ENCODE assay signal across 17 cellular contexts in genomic region chr10:121338206-121338991, GRCh38.
DNase-seq lines count a peak whose midpoint lies in the region; ATAC-seq and TF ChIP-seq lines count a peak whose summit lies in the region.
"Had no signal": no experiment of that assay in that cellular context is flagged by ENCODE, and none has a peak within 500 bp of the region (broad histone marks: within the 10 kb centered on the region; RNA-seq: fewer than 3 reads in every experiment).

No MANE protein-coding gene starts in this region.

- H3F3A ChIP-seq in GM23338 (replicated peaks; ENCODE audit: low read depth) = peaks cover 3% of the 10 kb centered on the region; the same call in 1 of the 2 replicates

- no peaks in the 10 kb centered on the region for H4K20me1 ChIP-seq in GM23338 (replicated peaks; ENCODE audit: insufficient read depth)

- H3K27ac ChIP-seq in GM23338 (ENCODE audit: low read depth) (no peak overlapping the region), right atrium auricular region (peak overlapping the region; percentile 17 to 22)
- H3K27ac ChIP-seq: SJSA1 had no signal

- H2AFZ ChIP-seq in GM23338 = peak overlapping the region; percentile 19; the same call in 1 of the 2 replicates

- POLR2A ChIA-PET in Caco-2 (lab: Charles Lee) = no interaction called here

- H3K27me3 ChIP-seq in GM23338 (ENCODE audit: insufficient read depth) = no peaks in the 10 kb centered on the region
- no peaks in the 10 kb centered on the region for H3K27me3 ChIP-seq in right atrium auricular region
- no peaks in the 10 kb centered on the region for H3K27me3 ChIP-seq in Caco-2 (replicated peaks; ENCODE audit: control insufficient read depth, insufficient read depth, low read length)
- H3K27me3 ChIP-seq: SJSA1 had no signal

- H3K4me3 ChIP-seq in GM23338 (no peak overlapping the region), right atrium auricular region (no peak overlapping the region), Caco-2 (ENCODE audit: low read depth, low read length) (no peak overlapping the region)
- H3K4me3 ChIP-seq: HAP-1, SJSA1 had no signal

- H3K9me3 Mint-ChIP-seq in GM23338 = peaks cover 3% of the 10 kb centered on the region; the same call in 2 of the 3 replicates
- H3K9me3 Mint-ChIP-seq in progenitor cell of endocrine pancreas (ENCODE audit: low read depth) = no peaks in the 10 kb centered on the region
- peaks cover 7% of the 10 kb centered on the region for H3K9me3 Mint-ChIP-seq in Caco-2 (ENCODE audit: unreplicated experiment)

- H3K4me1 Mint-ChIP-seq in GM23338 = peaks cover 53% of the 10 kb centered on the region
- H3K4me1 Mint-ChIP-seq in progenitor cell of endocrine pancreas (ENCODE audit: low read depth) = peaks cover 57% of the 10 kb centered on the region
- H3K4me1 Mint-ChIP-seq in Caco-2 (ENCODE audit: low read depth, unreplicated experiment) = peaks cover 43% of the 10 kb centered on the region
- H3K4me1 Mint-ChIP-seq: CD4-positive, CD25-positive, alpha-beta regulatory T cell had no signal

- H3K27ac Mint-ChIP-seq in GM23338 (peak overlapping the region; percentile 90), progenitor cell of endocrine pancreas (peak overlapping the region; percentile 76), Caco-2 (ENCODE audit: unreplicated experiment) (no peak overlapping the region)
- H3K27ac Mint-ChIP-seq: CD4-positive, CD25-positive, alpha-beta regulatory T cell had no signal

- no peak overlapping the region for H3K4me2 ChIP-seq in GM23338

- H3K79me2 ChIP-seq in GM23338 (replicated peaks; ENCODE audit: insufficient read depth) = no peaks in the 10 kb centered on the region

- peaks cover 7% of the 10 kb centered on the region for H3K9me2 ChIP-seq in GM23338 (ENCODE audit: insufficient read depth)

- H3K36me3 ChIP-seq in GM23338 (ENCODE audit: insufficient read depth) (no peaks in the 10 kb centered on the region), right atrium auricular region (no peaks in the 10 kb centered on the region), Caco-2 (ENCODE audit: control insufficient read depth, insufficient read depth, low read length) (no peaks in the 10 kb centered on the region)
- H3K36me3 ChIP-seq: HAP-1, SJSA1 had no signal

- intact Hi-C loops in Caco-2 (cut with micrococcal nuclease; ENCODE audit: unreplicated experiment) = no loop called here

- peak; percentile 43 for ATAC-seq in GM23338
- no peak for ATAC-seq in GM19328 (IDR thresholded peaks at IDR 0.05; ENCODE audit: unreplicated experiment)

- BruUV-seq in Caco-2 (replicated peaks; lab: Mats Ljungman, UMichigan) = no TSS peak

- CTCF ChIA-PET in Caco-2 (lab: Charles Lee) = interaction anchor here (1.6 kb wide), 1 partner anchor 151 kb away, joined by 5 read pairs; no protein-coding TSS in a partner anchor

- no peak for DNase-seq in GM23338 (ENCODE audit: low spot score)
- DNase-seq in NCI-H69 (lab: John Stamatoyannopoulos, UW) = peak; percentile 69
- no peak for DNase-seq in right atrium auricular region (ENCODE audit: low spot score)
- no peak for DNase-seq in progenitor cell of endocrine pancreas (ENCODE audit: low spot score, unreplicated experiment)
- no peak for DNase-seq in NCI-H2029 treated with DMSO at 0.1 percent for 48 hours (lab: John Stamatoyannopoulos, UW)
- no peak for DNase-seq in Caco-2
- DNase-seq: ACHN; CD4-positive, CD25-positive, alpha-beta regulatory T cell; IMR-90; Kasumi-1; NCI-H1105 treated with DMSO at 0.1 percent for 48 hours; NCI-H1930; NCI-H2171 treated with DMSO at 0.1 percent for 48 hours; RPMI8226 had no signal

- H3K9me3 ChIP-seq in right atrium auricular region (no peaks in the 10 kb centered on the region), Caco-2 (no peaks in the 10 kb centered on the region)
- H3K9me3 ChIP-seq: HAP-1 had no signal

- TF ChIP-seq CTCF in GM23338 (conservative IDR thresholded peaks at IDR 0.05; ENCODE audit: low read depth in 2 of 2) (no peak), right atrium auricular region (IDR thresholded peaks at IDR 0.05) (no peak), progenitor cell of endocrine pancreas (IDR thresholded peaks at IDR 0.05; ENCODE audit: unreplicated experiment) (no peak), Caco-2 (IDR thresholded peaks at IDR 0.05; ENCODE audit: insufficient read depth in 1 of 2, low read depth in 1 of 2, low read length in 1 of 2, severe bottlenecking in 1 of 2, unreplicated experiment in 1 of 2) (no peak)

- peaks cover 53% of the 10 kb centered on the region for H3K4me1 ChIP-seq in GM23338 (ENCODE audit: insufficient read depth)
- H3K4me1 ChIP-seq in right atrium auricular region = no peaks in the 10 kb centered on the region
- peaks cover 64% of the 10 kb centered on the region for H3K4me1 ChIP-seq in Caco-2
- H3K4me1 ChIP-seq: SJSA1 had no signal

- H3K4me3 Mint-ChIP-seq in GM23338 (no peak overlapping the region), progenitor cell of endocrine pancreas (ENCODE audit: low read depth) (peak overlapping the region; percentile 6), Caco-2 (ENCODE audit: unreplicated experiment) (no peak overlapping the region)
- H3K4me3 Mint-ChIP-seq: CD4-positive, CD25-positive, alpha-beta regulatory T cell had no signal

- peaks cover 5% of the 10 kb centered on the region for H3K27me3 Mint-ChIP-seq in GM23338 (ENCODE audit: insufficient read depth, low read depth, poor library complexity)
- no peaks in the 10 kb centered on the region for H3K27me3 Mint-ChIP-seq in progenitor cell of endocrine pancreas
- no peaks in the 10 kb centered on the region for H3K27me3 Mint-ChIP-seq in Caco-2 (ENCODE audit: insufficient read depth, unreplicated experiment)
- H3K27me3 Mint-ChIP-seq: CD4-positive, CD25-positive, alpha-beta regulatory T cell had no signal

- H3K36me3 Mint-ChIP-seq in GM23338 (ENCODE audit: low read depth) = 0 out of 3 replicates have a peak, but pooled peaks cover 3% of the 10 kb centered on the region
- no peaks in the 10 kb centered on the region for H3K36me3 Mint-ChIP-seq in progenitor cell of endocrine pancreas (ENCODE audit: insufficient read depth)
- H3K36me3 Mint-ChIP-seq in Caco-2 (ENCODE audit: insufficient read depth, unreplicated experiment) = no peaks in the 10 kb centered on the region

TF ChIP-seq in GM23338, 12 proteins besides CTCF, POLR2A, EP300 and RAD21:
- TF ChIP-seq ZNF462 (CRISPR knock-in tag; IDR thresholded peaks at IDR 0.05) = no peak
